ENCODE assay signal across 8 cellular contexts in the genomic region with DNA sequence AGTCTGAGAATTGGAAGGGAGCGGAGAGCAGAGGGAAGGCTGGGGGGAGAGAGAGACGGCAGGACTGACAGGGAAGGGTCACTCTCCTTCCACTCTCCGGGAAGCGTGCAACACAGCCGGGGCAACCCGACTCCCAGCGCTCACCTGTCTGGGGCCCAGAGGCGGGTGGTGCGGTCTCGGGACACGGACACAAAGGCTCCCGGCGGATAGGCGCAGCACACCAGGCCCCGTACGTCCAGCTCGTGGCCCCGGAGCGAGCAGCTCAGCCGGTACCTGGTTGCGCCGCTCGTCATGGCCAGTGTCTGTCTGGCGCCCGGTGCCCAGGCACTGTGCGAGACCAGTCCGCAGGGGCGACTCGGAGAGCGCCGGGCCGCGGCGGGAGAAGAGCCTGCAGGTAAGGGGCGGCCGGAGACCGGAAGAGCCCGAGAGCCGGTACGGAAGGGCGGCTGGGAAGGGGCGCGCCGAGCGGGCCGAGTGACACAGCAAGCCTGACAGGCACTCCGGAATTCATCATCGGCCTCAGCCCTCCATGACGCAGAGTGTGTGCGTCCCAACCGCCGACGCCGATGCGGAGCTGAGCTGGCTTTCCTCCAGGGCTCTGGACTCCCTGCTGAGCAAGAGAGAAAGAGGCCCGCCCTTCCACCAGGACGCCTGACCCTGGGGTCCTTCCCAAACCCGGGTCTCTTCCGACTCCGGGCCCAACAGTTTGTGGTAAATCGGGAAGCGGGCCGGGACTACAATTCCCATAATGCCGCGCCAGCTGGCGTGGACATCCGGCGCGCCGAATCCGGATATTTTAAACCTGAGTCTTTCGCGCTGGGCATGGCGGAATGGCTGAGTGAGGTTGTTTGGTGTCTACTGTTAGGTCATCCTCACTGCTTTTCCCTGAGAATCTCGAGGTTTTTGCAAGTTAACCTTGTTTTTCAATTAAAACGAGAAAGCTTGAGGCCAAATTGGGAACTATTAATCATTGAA.
DNase-seq lines count a peak whose midpoint lies in the region; ATAC-seq and TF ChIP-seq lines count a peak whose summit lies in the region.

A gene (minus strand): TSS at position 490 of the 975 bp plus-strand sequence. CDS start 197 bp downstream, at position 293.

- H3K27ac ChIP-seq in HUES6 (ENCODE audit: low read depth, low read length), result peak within 1 kb of the TSS; percentile 100

- H3K36me3 ChIP-seq in HUES6 (ENCODE audit: control insufficient read depth, insufficient read depth, low read length), result peaks cover 10% of the 10 kb centered on the region
- no peaks in the 10 kb centered on the region for H3K36me3 ChIP-seq in mucosa of stomach (ENCODE audit: control insufficient read depth, insufficient read depth, low read length)

- H3K27me3 ChIP-seq in HUES6 (ENCODE audit: control insufficient read depth, insufficient read depth, low read length) (no peaks in the 10 kb centered on the region), mucosa of stomach (ENCODE audit: control insufficient read depth, insufficient read depth, low read length) (no peaks in the 10 kb centered on the region)

- peak; percentile 94 for TF ChIP-seq POLR2A in erythroblast (IDR thresholded peaks at IDR 0.05; ENCODE audit: low read length)

- peak; percentile 91 for DNase-seq in D341Med (ENCODE audit: low spot score)
- DNase-seq in OCI-M2 (lab: John Stamatoyannopoulos, UW; ENCODE audit: unreplicated experiment), result peak; percentile 68
- DNase-seq in activated T-cell treated with anti-CD3 and anti-CD28 coated beads, Interleukin-2, amount 50 U/mL, for 1 hour, result peak; percentile 83
- peak; percentile 94 to 96 for DNase-seq in erythroblast (lab: John Stamatoyannopoulos, UW)
- peak; percentile 68 to 69 for DNase-seq in stimulated activated CD8-positive, alpha-beta memory T cell treated with anti-CD3 and anti-CD28 coated beads, Interleukin-7, amount 100 ng/mL, for 1 hour (ENCODE audit: low read depth in 2 of 2)

- H3K4me3 ChIP-seq in HUES6 (ENCODE audit: low read depth, low read length), result peak within 1 kb of the TSS; percentile 99
- peak within 1 kb of the TSS; percentile 66 for H3K4me3 ChIP-seq in mucosa of stomach (ENCODE audit: low read length)

- peak; percentile 99 for ATAC-seq in GM21423 (IDR thresholded peaks at IDR 0.05; ENCODE audit: unreplicated experiment)

- H3K9ac ChIP-seq in HUES6 (ENCODE audit: low read length) (peak within 1 kb of the TSS; percentile 98), mucosa of stomach (ENCODE audit: low read length) (peak within 1 kb of the TSS; percentile 78)

- H3K4me1 ChIP-seq in HUES6 (ENCODE audit: control insufficient read depth, insufficient read depth, low read length), result no peaks in the 10 kb centered on the region
- H3K4me1 ChIP-seq in mucosa of stomach (ENCODE audit: control insufficient read depth, insufficient read depth, low read length), result peaks cover 4% of the 10 kb centered on the region

- no peaks in the 10 kb centered on the region for H3K9me3 ChIP-seq in HUES6 (ENCODE audit: control insufficient read depth, insufficient read depth, low read depth, low read length)
- no peaks in the 10 kb centered on the region for H3K9me3 ChIP-seq in mucosa of stomach (ENCODE audit: control insufficient read depth, low read length)

Comparison
In these comparisons a context has a peak if more than half of its experiments do, and no peak if none do; other contexts are left out.
1. Peak in every context shown above with its lines: DNase-seq, ATAC-seq, H3K4me3 ChIP-seq and H3K27ac ChIP-seq.